7 cellular contexts compared by ENCODE assay signal in the genomic region with DNA sequence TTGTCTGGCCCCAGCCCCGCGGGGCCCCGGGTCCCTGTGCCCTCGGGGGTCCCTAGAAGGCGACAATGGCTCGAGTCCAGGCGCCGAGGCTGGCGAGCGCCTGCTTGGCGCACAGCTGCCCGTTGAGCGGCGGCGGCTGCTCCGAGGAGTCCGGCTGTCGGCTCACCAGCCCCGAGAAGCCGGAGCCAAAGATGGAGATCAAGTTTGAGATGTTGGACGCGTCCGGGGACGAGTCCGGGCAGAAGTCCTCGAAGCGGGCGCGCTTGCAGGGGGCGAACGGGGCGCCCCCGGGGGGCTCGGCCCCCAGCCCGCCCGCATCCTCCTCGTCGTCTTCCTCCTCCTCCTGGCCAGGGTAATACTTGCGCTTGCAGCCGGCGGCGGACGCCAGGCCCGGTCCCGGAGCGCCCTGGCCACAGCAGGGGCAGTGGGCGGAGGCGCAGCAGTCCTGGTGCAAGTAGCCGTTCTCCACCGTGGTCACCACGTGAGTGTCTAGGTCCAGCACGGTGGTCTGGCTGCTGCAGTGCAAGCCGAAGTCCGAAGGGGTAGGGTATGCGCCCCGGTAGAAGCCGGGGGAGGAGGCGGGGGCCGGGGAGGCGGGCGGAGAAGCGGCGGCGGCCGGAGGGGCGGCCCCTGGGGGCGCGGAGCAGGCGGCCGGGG. TPM values are rescaled to one million over a fixed set of nuclear protein-coding genes. Genes with fewer than 3 reads are reported as not detected.
DNase-seq lines count a peak whose midpoint lies in the region; ATAC-seq and TF ChIP-seq lines count a peak whose summit lies in the region.

No MANE protein-coding gene starts in this region.

- H3K79me2 ChIP-seq in hepatocyte = peaks cover 14% of the 10 kb centered on the region

- H2AFZ ChIP-seq in hepatocyte = no peak overlapping the region

- no peaks in the 10 kb centered on the region for H3K9me3 ChIP-seq in hepatocyte (ENCODE audit: low read depth)

- H3K9me3 Mint-ChIP-seq in activated naive CD8-positive, alpha-beta T cell treated with anti-CD3 and anti-CD28 coated beads, Interleukin-2, amount 50 U/mL, for 24 hours = no peaks in the 10 kb centered on the region

- peaks cover 34% of the 10 kb centered on the region for H3K4me1 ChIP-seq in hepatocyte (ENCODE audit: insufficient read depth)

- 2% methylated on average over 39 of the region's 70 CpGs for WGBS in hepatocyte (ENCODE audit: low lambda C conversion rate, missing lambda C conversion rate)

- H3K27me3 ChIP-seq in hepatocyte = no peaks in the 10 kb centered on the region

- peak overlapping the region; percentile 70 for H3K4me3 ChIP-seq in LNCaP clone FGC (ENCODE audit: low read depth, low read length)
- peak overlapping the region; percentile 94 for H3K4me3 ChIP-seq in hepatocyte
- H3K4me3 ChIP-seq in skeletal muscle cell (ENCODE audit: low read depth, low read length) = peak overlapping the region; percentile 88

- H3K4me1 Mint-ChIP-seq in activated naive CD8-positive, alpha-beta T cell treated with anti-CD3 and anti-CD28 coated beads, Interleukin-2, amount 50 U/mL, for 24 hours = peaks cover 11% of the 10 kb centered on the region

- peak overlapping the region; percentile 94 for H3K4me2 ChIP-seq in hepatocyte

- peak; percentile 64 for DNase-seq in ELF-1 (ENCODE audit: low read depth, low spot score)
- DNase-seq in LNCaP clone FGC (ENCODE audit: low read depth) = no peak
- DNase-seq in activated naive CD8-positive, alpha-beta T cell treated with anti-CD3 and anti-CD28 coated beads, Interleukin-2, amount 50 U/mL, for 24 hours = peak; percentile 17
- peak; percentile 57 for DNase-seq in hepatocyte (ENCODE audit: low spot score)
- DNase-seq in skeletal muscle cell (ENCODE audit: low read depth) = no peak
- DNase-seq in NCI-H510A (lab: John Stamatoyannopoulos, UW) = no peak

- no peak for TF ChIP-seq CTCF in LNCaP clone FGC (IDR thresholded peaks at IDR 0.05; ENCODE audit: control insufficient read depth, extremely low read depth, insufficient read depth)
- TF ChIP-seq CTCF in hepatocyte (IDR thresholded peaks at IDR 0.05; ENCODE audit: poor library complexity) = peak; percentile 1

- H3K27ac ChIP-seq in hepatocyte = peak overlapping the region; percentile 99

- ATAC-seq in activated naive CD8-positive, alpha-beta T cell treated with anti-CD3 and anti-CD28 coated beads, Interleukin-2, amount 50 U/mL, for 24 hours = no peak
- no peak for ATAC-seq in GM18873 (IDR thresholded peaks at IDR 0.05; ENCODE audit: low FRiP score, unreplicated experiment)

- H3K9me2 ChIP-seq in hepatocyte (replicated peaks; ENCODE audit: insufficient read depth) = no peaks in the 10 kb centered on the region

- H3K36me3 Mint-ChIP-seq in activated naive CD8-positive, alpha-beta T cell treated with anti-CD3 and anti-CD28 coated beads, Interleukin-2, amount 50 U/mL, for 24 hours (ENCODE audit: low read depth) = no peaks in the 10 kb centered on the region

- H4K20me1 ChIP-seq in hepatocyte (ENCODE audit: insufficient read depth, poor library complexity, severe bottlenecking) = no peaks in the 10 kb centered on the region

- H3K27ac Mint-ChIP-seq in activated naive CD8-positive, alpha-beta T cell treated with anti-CD3 and anti-CD28 coated beads, Interleukin-2, amount 50 U/mL, for 24 hours = no peak overlapping the region

- peak overlapping the region; percentile 79 for H3K4me3 Mint-ChIP-seq in activated naive CD8-positive, alpha-beta T cell treated with anti-CD3 and anti-CD28 coated beads, Interleukin-2, amount 50 U/mL, for 24 hours

- peaks cover 8% of the 10 kb centered on the region for H3K27me3 Mint-ChIP-seq in activated naive CD8-positive, alpha-beta T cell treated with anti-CD3 and anti-CD28 coated beads, Interleukin-2, amount 50 U/mL, for 24 hours

- no peaks in the 10 kb centered on the region for H3K36me3 ChIP-seq in hepatocyte (replicated peaks; ENCODE audit: insufficient read depth, low read depth)

RNA-seq across cellular contexts. Expression of gene IER5L, which starts 1.1 kb away (rescaled TPM):
- 34.5 and 38.0 TPM in 2 replicates for total RNA-seq in hepatocyte
- polyA plus RNA-seq in hepatocyte = 39.7 and 46.5 TPM in 2 replicates

Comparison
In these comparisons a context has a peak if more than half of its experiments do, and no peak if none do; other contexts are left out.
1. DNase-seq: peak in ELF-1 (single experiment), activated naive CD8-positive, alpha-beta T cell treated with anti-CD3 and anti-CD28 coated beads, Interleukin-2, amount 50 U/mL, for 24 hours (single experiment) and hepatocyte (single experiment); none in LNCaP clone FGC (single experiment), skeletal muscle cell (single experiment) and NCI-H510A (single experiment).
2. Peak in every context shown above with its lines, with median percentiles within 50 percentile points of each other: H3K4me3 ChIP-seq.